ENCODE assay signal across 15 cellular contexts in genomic region chr10:58556516-58556915, GRCh38. TPM values are rescaled to one million over a fixed set of nuclear protein-coding genes. Genes with fewer than 3 reads are reported as not detected.
A peak's percentile ranks its signal among the peaks of the same experiment; 100 is the strongest.
DNase-seq lines count a peak whose midpoint lies in the region; TF ChIP-seq lines count a peak whose summit lies in the region.
"Had no signal": no experiment of that assay in that cellular context is flagged by ENCODE, and none has a peak within 500 bp of the region (broad histone marks: within the 10 kb centered on the region; RNA-seq: fewer than 3 reads in every experiment).

No MANE protein-coding gene starts in this region.

- H3K4me1 Mint-ChIP-seq in Calu3 (ENCODE audit: low read depth, unreplicated experiment) (peaks cover 66% of the 10 kb centered on the region), chondrocyte (ENCODE audit: low read depth) (peaks cover 47% of the 10 kb centered on the region), nephron (no peaks in the 10 kb centered on the region)
- no peaks in the 10 kb centered on the region for H3K4me1 Mint-ChIP-seq in CD4-positive, alpha-beta memory T cell
- H3K4me1 Mint-ChIP-seq: CD14-positive monocyte; CD8-positive, alpha-beta memory T cell; GM23338; IgD-negative memory B cell had no signal

- peaks cover 7% of the 10 kb centered on the region for H3K36me3 Mint-ChIP-seq in Calu3 (ENCODE audit: insufficient read depth, unreplicated experiment)
- peaks cover 6% of the 10 kb centered on the region for H3K36me3 Mint-ChIP-seq in chondrocyte (ENCODE audit: low read depth)
- peaks cover 39% of the 10 kb centered on the region for H3K36me3 Mint-ChIP-seq in nephron (ENCODE audit: low read depth)
- no peaks in the 10 kb centered on the region for H3K36me3 Mint-ChIP-seq in CD4-positive, alpha-beta memory T cell
- H3K36me3 Mint-ChIP-seq: CD8-positive, alpha-beta memory T cell; IgD-negative memory B cell had no signal

- H3K36me3 ChIP-seq in CD4-positive, alpha-beta memory T cell (ENCODE audit: insufficient read depth, low read length) = no peaks in the 10 kb centered on the region

- no peaks in the 10 kb centered on the region for H3K4me1 ChIP-seq in CD4-positive, alpha-beta memory T cell (ENCODE audit: insufficient read depth, low read length)

- intact Hi-C loops in Calu3 (cut with micrococcal nuclease; ENCODE audit: unreplicated experiment) (loop anchor here (2.0 to 10.0 kb wide), 2 partner anchors 26 to 108 kb away; no protein-coding TSS in a partner anchor), posterior vena cava (cut with DNase I) (no loop called here)
- intact Hi-C loops in CD4-positive, alpha-beta memory T cell (cut with micrococcal nuclease) = no loop called here

- H3K4me3 Mint-ChIP-seq in Calu3 (ENCODE audit: low read depth, unreplicated experiment) = peak overlapping the region; percentile 22
- H3K4me3 Mint-ChIP-seq in chondrocyte (ENCODE audit: unreplicated experiment) = no peak overlapping the region
- no peak overlapping the region for H3K4me3 Mint-ChIP-seq in nephron
- H3K4me3 Mint-ChIP-seq in CD4-positive, alpha-beta memory T cell = no peak overlapping the region
- H3K4me3 Mint-ChIP-seq: CD14-positive monocyte; CD8-positive, alpha-beta memory T cell; GM23338; IgD-negative memory B cell had no signal

- peaks cover 2% of the 10 kb centered on the region for H3K9me3 Mint-ChIP-seq in Calu3 (ENCODE audit: low read depth, unreplicated experiment)
- peaks cover 36% of the 10 kb centered on the region for H3K9me3 Mint-ChIP-seq in chondrocyte (ENCODE audit: low read depth)
- H3K9me3 Mint-ChIP-seq in nephron = peaks cover 44% of the 10 kb centered on the region
- peaks cover 0 to 36% (median 17%) of the 10 kb centered on the region in 8 donors for H3K9me3 Mint-ChIP-seq in CD4-positive, alpha-beta memory T cell

- H3K27ac Mint-ChIP-seq in Calu3 (ENCODE audit: unreplicated experiment) = peak overlapping the region; percentile 89
- H3K27ac Mint-ChIP-seq in chondrocyte (ENCODE audit: unreplicated experiment) = peak overlapping the region; percentile 22
- H3K27ac Mint-ChIP-seq in nephron = peak overlapping the region; percentile 70 to 84 (median 83)
- H3K27ac Mint-ChIP-seq in CD4-positive, alpha-beta memory T cell = no peak overlapping the region
- H3K27ac Mint-ChIP-seq: CD14-positive monocyte; CD8-positive, alpha-beta memory T cell; GM23338; IgD-negative memory B cell had no signal

- no peaks in the 10 kb centered on the region for H3K9me3 ChIP-seq in CD4-positive, alpha-beta memory T cell (ENCODE audit: control insufficient read depth in 1 of 2, low read length in 2 of 2)

- H3K27me3 ChIP-seq in CD4-positive, alpha-beta memory T cell (ENCODE audit: insufficient read depth, low read length) = no peaks in the 10 kb centered on the region

- POLR2A ChIA-PET in CD4-positive, alpha-beta memory T cell (lab: Charles Lee; ENCODE audit: partially characterized antibody) = no interaction called here

- CTCF ChIA-PET in Calu3 (lab: Charles Lee) = interaction anchor here (0.9 kb wide), 1 partner anchor 142 kb away, joined by 3 read pairs; no protein-coding TSS in a partner anchor
- CTCF ChIA-PET in CD4-positive, alpha-beta memory T cell (lab: Charles Lee; ENCODE audit: partially characterized antibody) = no interaction called here

- in situ Hi-C loops in ACHN (cut with HindIII; ENCODE audit: low pct_ligation_motif_present, low pct_unique_long_range_greater_than_20kb, low sequenced_read_pairs) = no loop called here

- no peak overlapping the region for H3K4me3 ChIP-seq in CD4-positive, alpha-beta memory T cell (ENCODE audit: low read length in 2 of 2)
- H3K4me3 ChIP-seq: GM23338 had no signal

- no peaks in the 10 kb centered on the region for H3K27me3 Mint-ChIP-seq in Calu3 (ENCODE audit: unreplicated experiment)
- H3K27me3 Mint-ChIP-seq in chondrocyte (ENCODE audit: low read depth) = no peaks in the 10 kb centered on the region
- no peaks in the 10 kb centered on the region for H3K27me3 Mint-ChIP-seq in nephron (ENCODE audit: low read depth)
- no peaks in the 10 kb centered on the region for H3K27me3 Mint-ChIP-seq in CD4-positive, alpha-beta memory T cell
- H3K27me3 Mint-ChIP-seq: CD8-positive, alpha-beta memory T cell; IgD-negative memory B cell had no signal

- H3K27ac ChIP-seq in CD4-positive, alpha-beta memory T cell (ENCODE audit: low read depth, low read length) = no peak overlapping the region

- TF ChIP-seq CTCF in Calu3 (IDR thresholded peaks at IDR 0.05; ENCODE audit: unreplicated experiment) (no peak), chondrocyte (IDR thresholded peaks at IDR 0.05) (no peak), nephron (IDR thresholded peaks at IDR 0.05; ENCODE audit: unreplicated experiment in 3 of 3) (no peak)

- no TSS peak for BruUV-seq in Calu3 (replicated peaks; lab: Mats Ljungman, UMichigan)

- DNase-seq in ACHN (peak; percentile 20), Calu3 (no peak), chondrocyte (ENCODE audit: low spot score) (no peak), NCI-H2029 treated with DMSO at 0.1 percent for 48 hours (lab: John Stamatoyannopoulos, UW) (no peak), posterior vena cava (ENCODE audit: low spot score) (no peak)
- no peak for DNase-seq in CD4-positive, alpha-beta memory T cell
- DNase-seq: CD8-positive, alpha-beta memory T cell; DND-41; GDM1; H7 had no signal

RNA-seq across cellular contexts. Expression of gene BICC1, which starts 43.8 kb away (rescaled TPM):
- total RNA-seq in Calu3 (2022) = 58.0 and 70.2 TPM in 2 replicates
- 32.2 to 51.1 TPM (median 32.4 TPM) in 3 replicates for total RNA-seq in chondrocyte
- total RNA-seq in posterior vena cava = 10 to 100 TPM; 28.5 to 46.5 TPM
- total RNA-seq in CD4-positive, alpha-beta memory T cell = not detected
- not detected for polyA plus RNA-seq in CD4-positive, alpha-beta memory T cell
- total RNA-seq: CD8-positive, alpha-beta memory T cell; HT-29 had no signal
- polyA plus RNA-seq: CD8-positive, alpha-beta memory T cell; IgD-negative memory B cell had no signal

Comparison
In these comparisons a context has a peak if more than half of its experiments do, and no peak if none do; other contexts are left out.
1. H3K27ac Mint-ChIP-seq: peak in Calu3 (single experiment), chondrocyte (single experiment) and nephron (3 of 3); none in CD4-positive, alpha-beta memory T cell (0 of 7).
2. RNA of gene BICC1, which starts 43.8 kb away (total RNA-seq): 58.0 to 70.2 TPM in Calu3, 28.5 to 46.5 TPM in posterior vena cava and 32.2 to 51.1 TPM in chondrocyte; not detected in CD4-positive, alpha-beta memory T cell; every median in the first group is over 10 times any median in the second.